ENCODE assay signal across 9 cellular contexts in genomic region chr17:4566785-4567184, GRCh38. TPM values are rescaled to one million over a fixed set of nuclear protein-coding genes. Genes with fewer than 3 reads are reported as not detected.
DNase-seq lines count a peak whose midpoint lies in the region; ATAC-seq, FAIRE-seq and TF ChIP-seq lines count a peak whose summit lies in the region.
"Had no signal": no experiment of that assay in that cellular context is flagged by ENCODE, and none has a peak within 500 bp of the region (broad histone marks: within the 10 kb centered on the region; RNA-seq: fewer than 3 reads in every experiment).

No MANE protein-coding gene starts in this region.

- H3K4me1 Mint-ChIP-seq in activated CD4-positive, alpha-beta T cell treated with anti-CD3 and anti-CD28 coated beads, Interleukin-2, amount 10 ng/mL, durations not matched to agents 7 days and 5 days = peaks cover 32% of the 10 kb centered on the region
- peaks cover 48% of the 10 kb centered on the region for H3K4me1 Mint-ChIP-seq in nephron progenitor cell

- peaks cover 2% of the 10 kb centered on the region for H3K36me3 Mint-ChIP-seq in activated CD4-positive, alpha-beta T cell treated with anti-CD3 and anti-CD28 coated beads, Interleukin-2, amount 10 ng/mL, durations not matched to agents 7 days and 5 days (ENCODE audit: low read depth)
- H3K36me3 Mint-ChIP-seq in nephron progenitor cell (ENCODE audit: low read depth) = no peaks in the 10 kb centered on the region

- TF ChIP-seq CTCF in fibroblast of mammary gland (conservative IDR thresholded peaks at IDR 0.05; ENCODE audit: control insufficient read depth, insufficient read depth, low read depth, low read length) = peak; percentile 86
- peak; percentile 73 for TF ChIP-seq CTCF in nephron progenitor cell (IDR thresholded peaks at IDR 0.05)

- DNase-seq in AG08396 (ENCODE audit: low spot score) = peak; percentile 78
- DNase-seq in GM19239 (ENCODE audit: insufficient read length, low spot score) = no peak
- peak; percentile 59 for DNase-seq in NCI-H2171 (lab: John Stamatoyannopoulos, UW)
- peak; percentile 61 for DNase-seq in activated CD4-positive, alpha-beta T cell treated with anti-CD3 and anti-CD28 coated beads, Interleukin-2, amount 10 ng/mL, durations not matched to agents 7 days and 5 days
- DNase-seq in fibroblast of mammary gland (ENCODE audit: low read depth) = peak; percentile 54
- peak; percentile 76 for DNase-seq in nephron progenitor cell

- CTCF ChIA-PET in activated CD4-positive, alpha-beta T cell treated with anti-CD3 and anti-CD28 coated beads, Interleukin-2, amount 10 ng/mL, durations not matched to agents 7 days and 5 days (lab: Charles Lee) = interaction anchor here (0.6 to 2.0 kb wide), 18 partner anchors 10 to 341 kb away, joined by 3 to 10 read pairs (median 4); partner anchors contain the start of genes ARRB2 and MYBBP1A

- ATAC-seq in GM21360 (IDR thresholded peaks at IDR 0.05; ENCODE audit: unreplicated experiment) (no peak), HG02763 (IDR thresholded peaks at IDR 0.05; ENCODE audit: unreplicated experiment) (no peak)

- no peak overlapping the region for H3K27ac Mint-ChIP-seq in activated CD4-positive, alpha-beta T cell treated with anti-CD3 and anti-CD28 coated beads, Interleukin-2, amount 10 ng/mL, durations not matched to agents 7 days and 5 days
- no peak overlapping the region for H3K27ac Mint-ChIP-seq in nephron progenitor cell

- no peak overlapping the region for H3K4me3 Mint-ChIP-seq in activated CD4-positive, alpha-beta T cell treated with anti-CD3 and anti-CD28 coated beads, Interleukin-2, amount 10 ng/mL, durations not matched to agents 7 days and 5 days
- peak overlapping the region; percentile 54 for H3K4me3 Mint-ChIP-seq in nephron progenitor cell

- peaks cover 4% of the 10 kb centered on the region for H3K27me3 Mint-ChIP-seq in activated CD4-positive, alpha-beta T cell treated with anti-CD3 and anti-CD28 coated beads, Interleukin-2, amount 10 ng/mL, durations not matched to agents 7 days and 5 days
- H3K27me3 Mint-ChIP-seq in nephron progenitor cell (ENCODE audit: low read depth, poor library complexity) = peaks cover 11% of the 10 kb centered on the region

- FAIRE-seq in GM19239 (lab: Jason Lieb, UNC) = peak; percentile 94
- FAIRE-seq: endometrium had no signal

- no peak overlapping the region for H3K4me3 ChIP-seq in fibroblast of mammary gland (ENCODE audit: control insufficient read depth, low read depth, low read length)

- H3K9me3 Mint-ChIP-seq in activated CD4-positive, alpha-beta T cell treated with anti-CD3 and anti-CD28 coated beads, Interleukin-2, amount 10 ng/mL, durations not matched to agents 7 days and 5 days = no peaks in the 10 kb centered on the region
- H3K9me3 Mint-ChIP-seq in nephron progenitor cell = no peaks in the 10 kb centered on the region

- POLR2A ChIA-PET in activated CD4-positive, alpha-beta T cell treated with anti-CD3 and anti-CD28 coated beads, Interleukin-2, amount 10 ng/mL, durations not matched to agents 7 days and 5 days (lab: Charles Lee) = no interaction called here

RNA-seq across cellular contexts. Expression of gene GGT6, which starts 6.4 kb away (rescaled TPM):
- total RNA-seq in activated CD4-positive, alpha-beta T cell treated with anti-CD3 and anti-CD28 coated beads, Interleukin-2, amount 10 ng/mL, durations not matched to agents 7 days and 5 days = not detected

RNA-seq across cellular contexts. Expression of gene MYBBP1A, which starts 11.6 kb away (rescaled TPM):
- 10 to 100 TPM; 58.0 to 59.0 TPM for total RNA-seq in activated CD4-positive, alpha-beta T cell treated with anti-CD3 and anti-CD28 coated beads, Interleukin-2, amount 10 ng/mL, durations not matched to agents 7 days and 5 days

RNA-seq across cellular contexts. Expression of gene SMTNL2, which starts 17.5 kb away (rescaled TPM):
- not detected for total RNA-seq in activated CD4-positive, alpha-beta T cell treated with anti-CD3 and anti-CD28 coated beads, Interleukin-2, amount 10 ng/mL, durations not matched to agents 7 days and 5 days
